ENCODE assay signal across 17 cellular contexts in the genomic region with DNA sequence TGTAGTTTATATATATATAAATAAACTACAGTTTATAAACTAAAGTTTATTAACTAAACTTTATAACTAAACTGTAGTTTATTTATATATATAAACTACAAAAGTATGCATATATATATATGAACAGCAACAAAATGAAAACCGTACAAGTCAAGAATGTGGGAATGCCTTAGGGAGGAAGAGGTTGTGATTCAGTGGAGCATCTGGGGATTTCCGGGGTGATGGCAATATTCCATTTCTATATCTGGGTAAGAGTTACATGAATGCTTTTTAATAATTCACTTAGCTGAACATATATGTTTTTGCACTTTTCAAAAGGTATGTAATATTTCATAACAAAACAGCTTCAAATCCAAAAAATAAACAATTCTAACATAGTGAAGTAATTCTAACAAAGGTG. TPM values are rescaled to one million over a fixed set of nuclear protein-coding genes. Genes with fewer than 3 reads are reported as not detected.
DNase-seq lines count a peak whose midpoint lies in the region; ATAC-seq, FAIRE-seq and TF ChIP-seq lines count a peak whose summit lies in the region.
"Had no signal": no experiment of that assay in that cellular context is flagged by ENCODE, and none has a peak within 500 bp of the region (broad histone marks: within the 10 kb centered on the region; RNA-seq: fewer than 3 reads in every experiment).

No MANE protein-coding gene starts in this region.

- H4K20me1 ChIP-seq in K562 (replicated peaks; ENCODE audit: control insufficient read depth, insufficient read depth, low read length) = no peaks in the 10 kb centered on the region

- no peak for TF ChIP-seq POLR2A in K562 (conservative IDR thresholded peaks at IDR 0.05)

- POLR2A ChIA-PET in K562 (lab: Yijun Ruan, JAX) = interaction anchor here (0.9 kb wide), 1 partner anchor 30 kb away, joined by 3 read pairs; a partner anchor contains a TSS

- H3K4me2 ChIP-seq in K562 (ENCODE audit: insufficient read depth, low read length) = no peak overlapping the region

- H2AFZ ChIP-seq in K562 (ENCODE audit: low read depth, low read length) = no peak overlapping the region

- H3K9me3 ChIP-seq in K562 (replicated peaks; ENCODE audit: control insufficient read depth, insufficient read depth, low read depth, low read length) (no peaks in the 10 kb centered on the region), pancreas (no peaks in the 10 kb centered on the region)
- H3K9me3 ChIP-seq: HAP-1 had no signal

- no peak overlapping the region for H3K9ac ChIP-seq in K562 (ENCODE audit: insufficient read depth in 1 of 2, low read depth in 2 of 2, low read length in 2 of 2)

- BruUV-seq in K562 (replicated peaks; lab: Mats Ljungman, UMichigan) = no TSS peak

- DNase-seq in ELR (ENCODE audit: low read depth) (peak; percentile 43), K562 (ENCODE audit: extremely low read depth in 1 of 4, low spot score in 3 of 4) (no peak), fibroblast of pulmonary artery (ENCODE audit: low read depth) (peak; percentile 4), pancreas (no peak), SHP77 treated with DMSO at 0.1 percent for 48 hours (lab: John Stamatoyannopoulos, UW) (no peak)
- DNase-seq in stimulated activated CD4-positive, alpha-beta T cell treated with anti-CD3 and anti-CD28 coated beads, Interleukin-2, amount 100 ng/mL, for 48 hours = no peak
- DNase-seq: DMS79, GF-D8, MV-4-11, NCI-H187, NCI-H2107, NCI-H2227 treated with DMSO at 0.1 percent for 48 hours, NCI-H524, NCI-H82 had no signal

- CTCF ChIA-PET in K562 (lab: Yijun Ruan, JAX; ENCODE audit: low intra/inter-chr PET ratio) = no interaction called here

- WGBS in K562 (ENCODE audit: insufficient coverage, low coverage, missing lambda C conversion rate) = 7% methylated on average over 2 of the region's 2 CpGs
- 46 to 59% methylated on average over 2 of the region's 2 CpGs for WGBS in pancreas, 2 donors

- intact Hi-C loops in K562 (cut with micrococcal nuclease) = no loop called here
- intact Hi-C loops in pancreas (cut with DNase I) = no loop called here

- H3K27me3 ChIP-seq in K562 (ENCODE audit: control insufficient read depth in 2 of 2, insufficient read depth in 2 of 2, low read length in 2 of 2) = no peaks in the 10 kb centered on the region
- H3K27me3 ChIP-seq in pancreas = no peaks in the 10 kb centered on the region

- TF ChIP-seq RAD21 in K562 (CRISPR knock-in tag; conservative IDR thresholded peaks at IDR 0.05 in 1 of 2, IDR thresholded peaks at IDR 0.05 in 1 of 2) = no peak

- in situ Hi-C loops in K562 (cut with MboI) = no loop called here

- H3K4me1 ChIP-seq in K562 (replicated peaks in 1 of 2; ENCODE audit: control insufficient read depth in 2 of 2, insufficient read depth in 2 of 2, low read length in 2 of 2) = no peaks in the 10 kb centered on the region; a peak in 1 of 5 replicates
- no peaks in the 10 kb centered on the region for H3K4me1 ChIP-seq in pancreas
- H3K4me1 ChIP-seq: HAP-1 had no signal

- TF ChIP-seq EP300 in K562 (IDR thresholded peaks at IDR 0.05; ENCODE audit: low read length) = no peak

- no peak for TF ChIP-seq CTCF in K562 (IDR thresholded peaks at IDR 0.05 in 2 of 3, conservative IDR thresholded peaks at IDR 0.05 in 1 of 3; ENCODE audit: insufficient read depth in 2 of 3, low read depth in 1 of 3, low read length in 3 of 3)
- no peak for TF ChIP-seq CTCF in fibroblast of pulmonary artery (IDR thresholded peaks at IDR 0.05; ENCODE audit: low read length, missing control alignments)
- no peak for TF ChIP-seq CTCF in pancreas (IDR thresholded peaks at IDR 0.05)

- H3K9me1 ChIP-seq in K562 (ENCODE audit: control insufficient read depth, insufficient read depth, low read length) = no peaks in the 10 kb centered on the region

- no peak for ATAC-seq in K562
- no peak for ATAC-seq in pancreas
- ATAC-seq in HG03432 (IDR thresholded peaks at IDR 0.05; ENCODE audit: unreplicated experiment) = no peak

- H3K36me3 ChIP-seq in K562 (ENCODE audit: control insufficient read depth, insufficient read depth, low read length) (no peaks in the 10 kb centered on the region), pancreas (no peaks in the 10 kb centered on the region)
- H3K36me3 ChIP-seq: HAP-1 had no signal

- no peaks in the 10 kb centered on the region for H3K79me2 ChIP-seq in K562 (ENCODE audit: control insufficient read depth, insufficient read depth, low read length)

- H3K27ac ChIP-seq in K562 (ENCODE audit: extremely low read depth, low read depth, low read length) = no peak overlapping the region
- no peak overlapping the region for H3K27ac ChIP-seq in pancreas
- H3K27ac ChIP-seq: RWPE1 had no signal

- H3K4me3 ChIP-seq in K562 (no peak overlapping the region), fibroblast of pulmonary artery (replicated peaks; ENCODE audit: low read depth, low read length) (no peak overlapping the region), pancreas (no peak overlapping the region)
- H3K4me3 ChIP-seq: HAP-1 had no signal

- FAIRE-seq in K562 (lab: Jason Lieb, UNC) (peak; percentile 49), pancreas (lab: Jason Lieb, UNC) (peak; percentile 64)

RNA-seq across cellular contexts. Expression of a gene that starts 30.1 kb away (rescaled TPM):
- 52.0 and 222 TPM in 2 replicates for total RNA-seq in K562 (2011; cell fraction: chromatin; rRNA removed; ENCODE audit: low replicate concordance)
- 26.5 and 37.0 TPM in 2 replicates for total RNA-seq in K562 (2011; cell fraction: nucleolus; rRNA removed)
- total RNA-seq in K562 (2011; cell fraction: nucleoplasm; rRNA removed) = 70.0 and 96.4 TPM in 2 replicates
- total RNA-seq in K562 (2014; rRNA removed) (77.5 and 97.2 TPM in 2 replicates), K562 (2014; rRNA removed; fragmentation: Illumina TruSeq; extraction: Trizol) (116 and 127 TPM in 2 replicates), K562 (2015; rRNA removed; fragmentation: Illumina TruSeq; extraction: Trizol) (72.7 and 80.0 TPM in 2 replicates), K562 (2021) (142 and 144 TPM in 2 replicates), pancreas (10 to 100 TPM; 40.2 to 73.8 (median 49.0) TPM)
- polyA plus RNA-seq in K562 (2011; rRNA removed) (134 and 167 TPM in 2 replicates), K562 (2014; fragmentation: Illumina TruSeq; extraction: Trizol) (50.1 and 51.3 TPM in 2 replicates), K562 (2014; fragmentation: Nextera tagmentation; extraction: Ambion mirVana) (10 to 100 TPM; 24.0 to 32.3 TPM), K562 (2014; rRNA removed) (40.7 and 43.5 TPM in 2 replicates), pancreas (10 to 100 TPM in 1 of 2 donors, 1 to 10 TPM in 1; 9.6 to 22.0 TPM)
- 20.3 and 40.9 TPM in 2 replicates for polyA plus RNA-seq in K562 (2011; cell fraction: cytosol; rRNA removed)
- 42.3 and 66.0 TPM in 2 replicates for polyA plus RNA-seq in K562 (2011; cell fraction: nucleus; rRNA removed)
- polyA plus RNA-seq in K562 (2012) = 47.5 and 49.5 TPM in 2 replicates
- 204 and 240 TPM in 2 replicates for polyA minus RNA-seq in K562 (2011; rRNA and poly(A)+ RNA removed)
- polyA minus RNA-seq in K562 (2011; cell fraction: cytosol; rRNA and poly(A)+ RNA removed) = 63.5 and 70.4 TPM in 2 replicates
- polyA minus RNA-seq in K562 (2011; cell fraction: nucleus; rRNA and poly(A)+ RNA removed) = 53.9 and 102 TPM in 2 replicates

Comparison
In these comparisons a context has a peak if more than half of its experiments do, and no peak if none do; other contexts are left out.
1. DNase-seq: peak in ELR (single experiment) and fibroblast of pulmonary artery (single experiment); none in K562 (0 of 4), pancreas (0 of 6), SHP77 treated with DMSO at 0.1 percent for 48 hours (single experiment) and stimulated activated CD4-positive, alpha-beta T cell treated with anti-CD3 and anti-CD28 coated beads, Interleukin-2, amount 100 ng/mL, for 48 hours (0 of 2).